Comparison of ENCODE assay signal across 12 cellular contexts in genomic region chr10:99913831-99914235, GRCh38.
DNase-seq lines count a peak whose midpoint lies in the region; ATAC-seq, FAIRE-seq and TF ChIP-seq lines count a peak whose summit lies in the region.
"Had no signal": no experiment of that assay in that cellular context is flagged by ENCODE, and none has a peak within 500 bp of the region (broad histone marks: within the 10 kb centered on the region; RNA-seq: fewer than 3 reads in every experiment).

No MANE protein-coding gene starts in this region.

- peak; percentile 95 for FAIRE-seq in G401.6 (lab: Jason Lieb, UNC)
- FAIRE-seq: H54 had no signal

- peaks cover 4% of the 10 kb centered on the region for H3K27me3 Mint-ChIP-seq in nephron progenitor cell (ENCODE audit: low read depth, poor library complexity)
- H3K27me3 Mint-ChIP-seq: activated naive CD8-positive, alpha-beta T cell; memory B cell had no signal

- H3K27me3 ChIP-seq in RWPE2 (ENCODE audit: insufficient read depth, poor library complexity, severe bottlenecking) = no peaks in the 10 kb centered on the region

- ATAC-seq in RWPE2 (ENCODE audit: low read depth) (peak; percentile 72), left ventricle myocardium superior (peak; percentile 63), GM19467 (IDR thresholded peaks at IDR 0.05; ENCODE audit: unreplicated experiment) (no peak), left lobe of liver (no peak)
- no peak for ATAC-seq in activated CD4-positive, CD25-positive, alpha-beta regulatory T cell treated with anti-CD3 and anti-CD28 coated beads, Interleukin-2, amount 50 U/mL, for 24 hours

- H3K27ac Mint-ChIP-seq in nephron progenitor cell = peak overlapping the region; percentile 97
- H3K27ac Mint-ChIP-seq: activated naive CD8-positive, alpha-beta T cell; memory B cell had no signal

- peaks cover 59% of the 10 kb centered on the region for H3K4me1 Mint-ChIP-seq in nephron progenitor cell

- no peaks in the 10 kb centered on the region for H3K9me3 Mint-ChIP-seq in nephron progenitor cell
- H3K9me3 Mint-ChIP-seq: memory B cell had no signal

- TF ChIP-seq CTCF in RWPE2 (IDR thresholded peaks at IDR 0.05; ENCODE audit: poor library complexity, severe bottlenecking) (no peak), nephron progenitor cell (IDR thresholded peaks at IDR 0.05) (no peak)

- DNase-seq in RWPE2 (ENCODE audit: low spot score) = no peak
- no peak for DNase-seq in left ventricle myocardium superior
- peak; percentile 62 for DNase-seq in nephron progenitor cell
- DNase-seq in effector CD8-positive, alpha-beta T cell (lab: John Stamatoyannopoulos, UW) = no peak
- no peak for DNase-seq in left lobe of liver (ENCODE audit: low spot score)
- DNase-seq: NCI-H510A had no signal

- peaks cover 23% of the 10 kb centered on the region for H3K4me1 ChIP-seq in RWPE2 (ENCODE audit: insufficient read depth, poor library complexity, severe bottlenecking)

- H3K36me3 Mint-ChIP-seq in nephron progenitor cell (ENCODE audit: low read depth) = peaks cover 3% of the 10 kb centered on the region

- peaks cover 51% of the 10 kb centered on the region for H3K36me3 ChIP-seq in RWPE2 (ENCODE audit: low read depth)

- peak overlapping the region; percentile 28 for H3K27ac ChIP-seq in RWPE2 (ENCODE audit: poor library complexity, severe bottlenecking)

- no peaks in the 10 kb centered on the region for H3K9me3 ChIP-seq in RWPE2 (ENCODE audit: severe bottlenecking)

- no peak overlapping the region for H3K4me3 ChIP-seq in RWPE2 (ENCODE audit: severe bottlenecking)

- intact Hi-C loops in left ventricle myocardium superior (cut with micrococcal nuclease) = no loop called here

- peak overlapping the region; percentile 95 for H3K4me3 Mint-ChIP-seq in nephron progenitor cell
- H3K4me3 Mint-ChIP-seq: activated naive CD8-positive, alpha-beta T cell; memory B cell had no signal

Comparison
In these comparisons a context has a peak if more than half of its experiments do, and no peak if none do; other contexts are left out.
1. ATAC-seq: peak in RWPE2 (single experiment) and left ventricle myocardium superior (single experiment); none in GM19467 (single experiment), left lobe of liver (single experiment) and activated CD4-positive, CD25-positive, alpha-beta regulatory T cell treated with anti-CD3 and anti-CD28 coated beads, Interleukin-2, amount 50 U/mL, for 24 hours (0 of 2).